ENCODE assay signal across 20 cellular contexts in genomic region chr11:69942333-69942820, GRCh38.
DNase-seq lines count a peak whose midpoint lies in the region; ATAC-seq and TF ChIP-seq lines count a peak whose summit lies in the region.
"Had no signal": no experiment of that assay in that cellular context is flagged by ENCODE, and none has a peak within 500 bp of the region (broad histone marks: within the 10 kb centered on the region; RNA-seq: fewer than 3 reads in every experiment).

No MANE protein-coding gene starts in this region.

- H3K79me2 ChIP-seq in parathyroid adenoma = no peaks in the 10 kb centered on the region

- H3K9me3 ChIP-seq in heart left ventricle = no peaks in the 10 kb centered on the region
- H3K9me3 ChIP-seq in parathyroid adenoma (ENCODE audit: control insufficient read depth, low read length) = no peaks in the 10 kb centered on the region
- H3K9me3 ChIP-seq in upper lobe of right lung = no peaks in the 10 kb centered on the region
- H3K9me3 ChIP-seq: HAP-1 had no signal

- peak overlapping the region; percentile 56 for H2AFZ ChIP-seq in parathyroid adenoma
- H2AFZ ChIP-seq: GM23248 had no signal

- DNase-seq in heart left ventricle (peak in 1 of 5 donors; percentile 49), Right ventricle myocardium superior (no peak), chondrocyte (ENCODE audit: low spot score) (peak; percentile 52), upper lobe of right lung (peak; percentile 46), nucleus accumbens (lab: John Stamatoyannopoulos, UW) (no peak), kidney tubule cell (ENCODE audit: low spot score) (no peak)
- DNase-seq in stimulated activated CD4-positive, alpha-beta T cell treated with anti-CD3 and anti-CD28 coated beads, Interleukin-2, amount 100 ng/mL, for 24 hours = no peak
- DNase-seq: 8988T, AML-193, C1 segment of cervical spinal cord, KG1, NCI-H1105 treated with DMSO at 0.1 percent for 48 hours, NCI-H2029 treated with DMSO at 0.1 percent for 48 hours, NCI-H2171, SHP77 had no signal

- TF ChIP-seq CTCF in heart left ventricle (IDR thresholded peaks at IDR 0.05) (no peak), chondrocyte (IDR thresholded peaks at IDR 0.05) (no peak), parathyroid adenoma (IDR thresholded peaks at IDR 0.05) (no peak), upper lobe of right lung (IDR thresholded peaks at IDR 0.05) (no peak)

- no peak overlapping the region for H3K4me2 ChIP-seq in parathyroid adenoma (ENCODE audit: low read length)

- H3K4me3 ChIP-seq in heart left ventricle (no peak overlapping the region), parathyroid adenoma (ENCODE audit: low read depth, low read length) (no peak overlapping the region), upper lobe of right lung (no peak overlapping the region)
- H3K4me3 ChIP-seq: GM23248, HAP-1 had no signal

- peaks cover 8% of the 10 kb centered on the region for H3K27me3 Mint-ChIP-seq in chondrocyte (ENCODE audit: low read depth)

- H3K36me3 ChIP-seq in heart left ventricle (no peaks in the 10 kb centered on the region), parathyroid adenoma (ENCODE audit: control insufficient read depth, insufficient read depth, low read length) (no peaks in the 10 kb centered on the region), upper lobe of right lung (no peaks in the 10 kb centered on the region)
- H3K36me3 ChIP-seq: HAP-1 had no signal

- intact Hi-C loops in heart left ventricle (cut with DNase I) (loop anchor here in 3 of 10 donors (5.0 to 10.0 kb wide), 2 partner anchors 132 to 135 kb away; partner anchors contain the start of gene ANO1 (in 3 of the 3)), Right ventricle myocardium superior (cut with DNase I) (no loop called here), upper lobe of right lung (cut with DNase I) (no loop called here)

- H3K4me1 ChIP-seq in heart left ventricle (peaks cover 0 to 26% (median 12%) of the 10 kb centered on the region in 12 donors), parathyroid adenoma (peaks cover 40% of the 10 kb centered on the region), upper lobe of right lung (peaks cover 12% of the 10 kb centered on the region)
- H3K4me1 ChIP-seq: HAP-1 had no signal

- WGBS in heart left ventricle, 4 donors = 92 to 94% (median 93%) methylated on average over 8 to 9 of the region's 9 CpGs

- no peak overlapping the region for H3K9ac ChIP-seq in parathyroid adenoma
- H3K9ac ChIP-seq: GM23248 had no signal

- no peak overlapping the region for H3K27ac Mint-ChIP-seq in chondrocyte (ENCODE audit: unreplicated experiment)
- H3K27ac Mint-ChIP-seq: CD8-positive, alpha-beta memory T cell had no signal

- no peak overlapping the region for H3K4me3 Mint-ChIP-seq in chondrocyte (ENCODE audit: unreplicated experiment)
- H3K4me3 Mint-ChIP-seq: CD8-positive, alpha-beta memory T cell had no signal

- ATAC-seq in heart left ventricle = no peak
- no peak for ATAC-seq in Right ventricle myocardium superior (ENCODE audit: poor library complexity)
- no peak for ATAC-seq in upper lobe of right lung

- no peak for TF ChIP-seq POLR2A in heart left ventricle (IDR thresholded peaks at IDR 0.05)

- peak overlapping the region in 9 of 12 donors; percentile 4 to 94 (median 61) for H3K27ac ChIP-seq in heart left ventricle
- H3K27ac ChIP-seq in parathyroid adenoma = peak overlapping the region; percentile 99
- H3K27ac ChIP-seq in upper lobe of right lung = no peak overlapping the region
- H3K27ac ChIP-seq: GM23248, HL-60 had no signal

- no peaks in the 10 kb centered on the region for H3K9me3 Mint-ChIP-seq in chondrocyte (ENCODE audit: low read depth)

- H3K27me3 ChIP-seq in heart left ventricle (no peaks in the 10 kb centered on the region), parathyroid adenoma (ENCODE audit: control insufficient read depth, insufficient read depth, low read length) (no peaks in the 10 kb centered on the region), upper lobe of right lung (no peaks in the 10 kb centered on the region)

- no peaks in the 10 kb centered on the region for H3K36me3 Mint-ChIP-seq in chondrocyte (ENCODE audit: low read depth)
- H3K36me3 Mint-ChIP-seq: CD8-positive, alpha-beta memory T cell had no signal

- H3K4me1 Mint-ChIP-seq in chondrocyte (ENCODE audit: low read depth) = no peaks in the 10 kb centered on the region
- H3K4me1 Mint-ChIP-seq: CD8-positive, alpha-beta memory T cell had no signal

Comparison
In these comparisons a context has a peak if more than half of its experiments do, and no peak if none do; other contexts are left out.
1. DNase-seq: peak in chondrocyte (single experiment) and upper lobe of right lung (single experiment); none in Right ventricle myocardium superior (single experiment), nucleus accumbens (0 of 56), kidney tubule cell (single experiment) and stimulated activated CD4-positive, alpha-beta T cell treated with anti-CD3 and anti-CD28 coated beads, Interleukin-2, amount 100 ng/mL, for 24 hours (0 of 2).